ENCODE assay signal across 9 cellular contexts in genomic region chr10:35635576-35635975, GRCh38. TPM values are rescaled to one million over a fixed set of nuclear protein-coding genes. Genes with fewer than 3 reads are reported as not detected.
DNase-seq lines count a peak whose midpoint lies in the region; ATAC-seq and TF ChIP-seq lines count a peak whose summit lies in the region.
"Had no signal": no experiment of that assay in that cellular context is flagged by ENCODE, and none has a peak within 500 bp of the region (broad histone marks: within the 10 kb centered on the region; RNA-seq: fewer than 3 reads in every experiment).

No MANE protein-coding gene starts in this region.

- DNase-seq in activated effector memory CD4-positive, alpha-beta T cell treated with anti-CD3 and anti-CD28 coated beads, Interleukin-2, amount 50 U/mL, for 16 hours, result peak; percentile 63
- DNase-seq in activated effector memory CD4-positive, alpha-beta T cell treated with Interleukin-2 at 50 U/mL for 16 hours, result no peak
- DNase-seq in HCEC 1CT (peak; percentile 60), NB4 (ENCODE audit: low read depth) (peak; percentile 52), T-helper 17 cell (peak in 1 of 3 donors; percentile 39), ecto neural progenitor cell (ENCODE audit: low spot score) (peak; percentile 65), memory B cell (ENCODE audit: low spot score in 2 of 2) (peak in 1 of 2 donors; percentile 65), upper lobe of right lung (no peak)

- intact Hi-C loops in upper lobe of right lung (cut with DNase I), result no loop called here

- TF ChIP-seq CTCF in NB4 (IDR thresholded peaks at IDR 0.05; ENCODE audit: low read depth, low read length), result peak; percentile 51
- peak; percentile 93 for TF ChIP-seq CTCF in upper lobe of right lung (IDR thresholded peaks at IDR 0.05)

- peaks cover 7% of the 10 kb centered on the region for H3K27me3 ChIP-seq in upper lobe of right lung

- H3K36me3 ChIP-seq in upper lobe of right lung, result no peaks in the 10 kb centered on the region

- H3K9me3 Mint-ChIP-seq in memory B cell, result no peaks in the 10 kb centered on the region

- H3K4me1 Mint-ChIP-seq in T-helper 17 cell (peaks cover 10% of the 10 kb centered on the region), memory B cell (peaks cover 6% of the 10 kb centered on the region)

- H3K4me3 ChIP-seq in NB4 (ENCODE audit: low read depth, low read length) (no peak overlapping the region), upper lobe of right lung (no peak overlapping the region)

- H3K27me3 Mint-ChIP-seq in T-helper 17 cell (peaks cover 34% of the 10 kb centered on the region), memory B cell (peaks cover 3% of the 10 kb centered on the region)

- no peaks in the 10 kb centered on the region for H3K36me3 Mint-ChIP-seq in T-helper 17 cell (ENCODE audit: low read depth)
- no peaks in the 10 kb centered on the region for H3K36me3 Mint-ChIP-seq in memory B cell

- H3K9me3 ChIP-seq in T-helper 17 cell (ENCODE audit: control insufficient read depth, low read length, poor library complexity, severe bottlenecking) (no peaks in the 10 kb centered on the region), upper lobe of right lung (no peaks in the 10 kb centered on the region)

- TF ChIP-seq POLR2A in NB4 (IDR thresholded peaks at IDR 0.05; ENCODE audit: extremely low read depth, insufficient read length), result no peak

- no peak overlapping the region for H3K27ac ChIP-seq in upper lobe of right lung
- H3K27ac ChIP-seq: epithelial cell of prostate had no signal

- peaks cover 4% of the 10 kb centered on the region for H3K4me1 ChIP-seq in upper lobe of right lung

- H3K27ac Mint-ChIP-seq in T-helper 17 cell (no peak overlapping the region), memory B cell (no peak overlapping the region)

- peak; percentile 78 for ATAC-seq in T-helper 17 cell
- peak; percentile 91 for ATAC-seq in memory B cell (ENCODE audit: low read depth)
- peak; percentile 82 for ATAC-seq in upper lobe of right lung

- H3K4me3 Mint-ChIP-seq in T-helper 17 cell (no peak overlapping the region), memory B cell (no peak overlapping the region)

RNA-seq across cellular contexts. Expression of gene FZD8, which starts 6.5 kb away (rescaled TPM):
- total RNA-seq in T-helper 17 cell, result 1 to 10 TPM; 1.5 to 2.0 TPM
- total RNA-seq in upper lobe of right lung, result 20.4 TPM

RNA-seq across cellular contexts. Expression of gene GJD4, which starts 30.4 kb away (rescaled TPM):
- total RNA-seq in T-helper 17 cell (under 1 TPM in 1 of 2 donors, not detected in 1; 0.22 TPM), upper lobe of right lung (not detected)

Comparison
In these comparisons a context has a peak if more than half of its experiments do, and no peak if none do; other contexts are left out.
1. DNase-seq: peak in activated effector memory CD4-positive, alpha-beta T cell treated with anti-CD3 and anti-CD28 coated beads, Interleukin-2, amount 50 U/mL, for 16 hours (single experiment), HCEC 1CT (single experiment), NB4 (single experiment) and ecto neural progenitor cell (single experiment); none in activated effector memory CD4-positive, alpha-beta T cell treated with Interleukin-2 at 50 U/mL for 16 hours (single experiment) and upper lobe of right lung (single experiment).
2. Peak in every context shown above with its lines, with median percentiles within 50 percentile points of each other: ATAC-seq.